Comparison of ENCODE assay signal across 8 cellular contexts in genomic region chr17:8016632-8017424, GRCh38. TPM values are rescaled to one million over a fixed set of nuclear protein-coding genes. Genes with fewer than 3 reads are reported as not detected.
DNase-seq lines count a peak whose midpoint lies in the region; ATAC-seq and TF ChIP-seq lines count a peak whose summit lies in the region.

No MANE protein-coding gene starts in this region.

- H3K27ac ChIP-seq in HUES48 (ENCODE audit: low read depth, low read length) (no peak overlapping the region), coronary artery (no peak overlapping the region)

- ATAC-seq in left lobe of liver (peak; percentile 86), HG02763 (IDR thresholded peaks at IDR 0.05; ENCODE audit: unreplicated experiment) (no peak), HG03378 (IDR thresholded peaks at IDR 0.05; ENCODE audit: unreplicated experiment) (no peak)

- H3K27me3 ChIP-seq in HUES48 (ENCODE audit: control insufficient read depth, insufficient read depth, low read length) = peaks cover 25% of the 10 kb centered on the region

- no peaks in the 10 kb centered on the region for H3K36me3 ChIP-seq in HUES48 (ENCODE audit: control insufficient read depth, insufficient read depth, low read length)

- H3K9me3 ChIP-seq in HUES48 (ENCODE audit: control insufficient read depth, insufficient read depth, low read length) = no peaks in the 10 kb centered on the region

- no peaks in the 10 kb centered on the region for H3K4me1 ChIP-seq in HUES48 (ENCODE audit: control insufficient read depth, insufficient read depth, low read length)

- no peak for TF ChIP-seq CTCF in coronary artery (IDR thresholded peaks at IDR 0.05)

- DNase-seq in Ammon's horn (ENCODE audit: low spot score) (peak; percentile 48), UCSD-AML1 (lab: John Stamatoyannopoulos, UW; ENCODE audit: unreplicated experiment) (peak; percentile 66), coronary artery (ENCODE audit: low spot score) (peak; percentile 72), left lobe of liver (ENCODE audit: low spot score) (peak; percentile 80)
- peak; percentile 51 for DNase-seq in stimulated activated CD4-positive, alpha-beta T cell treated with anti-CD3 and anti-CD28 coated beads, Interleukin-4, amount 100 ng/mL, for 24 hours

- H3K4me3 ChIP-seq in HUES48 (ENCODE audit: low read depth, low read length) (peak overlapping the region; percentile 75), coronary artery (peak overlapping the region; percentile 63)

- no peak overlapping the region for H3K9ac ChIP-seq in HUES48 (ENCODE audit: low read depth, low read length)

RNA-seq across cellular contexts. Expression of gene GUCY2D, which starts 14.4 kb away (rescaled TPM):
- 0.05 TPM for total RNA-seq in left lobe of liver

RNA-seq across cellular contexts. Expression of gene ALOX15B, which starts 22.0 kb away (rescaled TPM):
- total RNA-seq in left lobe of liver = 0.35 TPM
